ENCODE assay signal across 24 cellular contexts in genomic region chr7:127484954-127485353, GRCh38.
A peak's percentile ranks its signal among the peaks of the same experiment; 100 is the strongest.
DNase-seq lines count a peak whose midpoint lies in the region; ATAC-seq and TF ChIP-seq lines count a peak whose summit lies in the region.
"Had no signal": no experiment of that assay in that cellular context is flagged by ENCODE, and none has a peak within 500 bp of the region (broad histone marks: within the 10 kb centered on the region; RNA-seq: fewer than 3 reads in every experiment).

No MANE protein-coding gene starts in this region.

- no peaks in the 10 kb centered on the region; the same call in 1 of the 2 replicates for H3K27me3 ChIP-seq in BE2C
- H3K27me3 ChIP-seq: Peyer's patch had no signal

- intact Hi-C loops in activated CD4-positive, alpha-beta T cell treated with anti-CD3 and anti-CD28 coated beads for 36 hours (cut with DNase I, micrococcal nuclease), result no loop called here
- intact Hi-C loops in activated T-helper 2 cell treated with anti-CD3 and anti-CD28 coated beads, Interferon-gamma antibody, Interleukin-2, Interleukin-4, amounts not matched to agents 10 μg/mL and 5 μg/mL and 100 μg/mL, durations not matched to agents 14 hours and 24 hours and 36 hours (cut with micrococcal nuclease), result no loop called here

- POLR2A ChIA-PET in activated CD4-positive, alpha-beta T cell treated with anti-CD3 and anti-CD28 coated beads for 36 hours (lab: Charles Lee), result no interaction called here

- no peaks in the 10 kb centered on the region for H3K4me1 ChIP-seq in BE2C
- H3K4me1 ChIP-seq: Peyer's patch, SJSA1 had no signal

- ATAC-seq in activated CD4-positive, alpha-beta T cell treated with anti-CD3 and anti-CD28 coated beads for 36 hours, result no peak
- no peak for ATAC-seq in effector memory CD8-positive, alpha-beta T cell (replicated peaks)
- no peak for ATAC-seq in GM18505 (IDR thresholded peaks at IDR 0.05; ENCODE audit: unreplicated experiment)
- ATAC-seq: GM12878 had no signal

- TF ChIP-seq POLR2A in GM18505 (IDR thresholded peaks at IDR 0.05; ENCODE audit: borderline replicate concordance, extremely low read depth, insufficient read depth, insufficient read length), result no peak

- CTCF ChIA-PET in activated CD4-positive, alpha-beta T cell treated with anti-CD3 and anti-CD28 coated beads for 36 hours (lab: Charles Lee), result interaction anchor here (0.7 to 1.7 kb wide), 3 partner anchors 11 to 135 kb away, joined by 3 to 5 read pairs (median 3); no protein-coding TSS in a partner anchor

- H3K27me3 Mint-ChIP-seq in activated CD4-positive, alpha-beta T cell treated with anti-CD3 and anti-CD28 coated beads for 36 hours, result no peaks in the 10 kb centered on the region
- H3K27me3 Mint-ChIP-seq in effector memory CD8-positive, alpha-beta T cell, result peaks cover 27 to 45% of the 10 kb centered on the region in 2 donors
- peaks cover 17% of the 10 kb centered on the region for H3K27me3 Mint-ChIP-seq in activated T-helper 2 cell treated with anti-CD3 and anti-CD28 coated beads, Interferon-gamma antibody, Interleukin-2, Interleukin-4, amounts not matched to agents 10 μg/mL and 5 μg/mL and 100 μg/mL, durations not matched to agents 14 hours and 24 hours and 36 hours (ENCODE audit: low read depth)

- H3K27ac ChIP-seq in SK-N-MC, result 0 out of 2 replicates have a peak overlapping the region, but pooled peaks have one; percentile 22
- H3K27ac ChIP-seq: 22Rv1, GM23248, HL-60, Peyer's patch, SJSA1 had no signal

- no peak overlapping the region for H3K9ac ChIP-seq in SK-N-MC (ENCODE audit: insufficient read length)
- H3K9ac ChIP-seq: GM23248 had no signal

- peak overlapping the region; percentile 5 for H3K4me3 Mint-ChIP-seq in activated CD4-positive, alpha-beta T cell treated with anti-CD3 and anti-CD28 coated beads for 36 hours
- H3K4me3 Mint-ChIP-seq in effector memory CD8-positive, alpha-beta T cell, result peak overlapping the region; percentile 40 to 59
- H3K4me3 Mint-ChIP-seq in activated T-helper 2 cell treated with anti-CD3 and anti-CD28 coated beads, Interferon-gamma antibody, Interleukin-2, Interleukin-4, amounts not matched to agents 10 μg/mL and 5 μg/mL and 100 μg/mL, durations not matched to agents 14 hours and 24 hours and 36 hours (ENCODE audit: low read depth), result no peak overlapping the region

- TF ChIP-seq CTCF in BE2C (IDR thresholded peaks at IDR 0.05; ENCODE audit: low read depth, low read length), result no peak

- no peak overlapping the region for H3K27ac Mint-ChIP-seq in activated CD4-positive, alpha-beta T cell treated with anti-CD3 and anti-CD28 coated beads for 36 hours
- no peak overlapping the region for H3K27ac Mint-ChIP-seq in effector memory CD8-positive, alpha-beta T cell
- no peak overlapping the region for H3K27ac Mint-ChIP-seq in activated T-helper 2 cell treated with anti-CD3 and anti-CD28 coated beads, Interferon-gamma antibody, Interleukin-2, Interleukin-4, amounts not matched to agents 10 μg/mL and 5 μg/mL and 100 μg/mL, durations not matched to agents 14 hours and 24 hours and 36 hours

- H3K36me3 ChIP-seq in BE2C (no peaks in the 10 kb centered on the region), SK-N-MC (ENCODE audit: insufficient read depth, low read length) (no peaks in the 10 kb centered on the region)
- H3K36me3 ChIP-seq: HAP-1, Peyer's patch, SJSA1 had no signal

- H3K4me3 ChIP-seq in BE2C (ENCODE audit: low read depth, low read length), result peak overlapping the region; percentile 7; the same call in 1 of the 2 replicates
- peak overlapping the region; percentile 47 for H3K4me3 ChIP-seq in SK-N-MC
- H3K4me3 ChIP-seq: GM12878, GM23248, HAP-1, Peyer's patch, SJSA1 had no signal

- no peak for DNase-seq in activated CD4-positive, alpha-beta T cell treated with anti-CD3 and anti-CD28 coated beads for 36 hours
- DNase-seq in activated CD4-positive, alpha-beta T cell treated with anti-CD3 and anti-CD28 coated beads, Interleukin-2, amount 50 U/mL, for 48 hours, result no peak
- no peak for DNase-seq in BE2C
- no peak for DNase-seq in SK-N-MC (ENCODE audit: low read depth, low spot score)
- no peak for DNase-seq in effector memory CD8-positive, alpha-beta T cell
- DNase-seq in NCI-H82 (lab: John Stamatoyannopoulos, UW), result no peak
- DNase-seq in activated T-helper 2 cell treated with anti-CD3 and anti-CD28 coated beads, Interferon-gamma antibody, Interleukin-2, Interleukin-4, amounts not matched to agents 10 μg/mL and 5 μg/mL and 100 μg/mL, durations not matched to agents 14 hours and 24 hours and 36 hours (ENCODE audit: low spot score), result no peak
- DNase-seq: Calu3; EL; GM23248; IMR-90; NCI-H1048; NCI-H146; NCI-H2081; NCI-H2171 treated with DMSO at 0.1 percent for 48 hours; NCI-H446; NK-92 treated with Interleukin-12 subunit alpha and Interleukin-12 subunit beta, amount 100 ng/mL, for 24 hours; Peyer's patch had no signal

- H3K9me3 Mint-ChIP-seq in activated CD4-positive, alpha-beta T cell treated with anti-CD3 and anti-CD28 coated beads for 36 hours (ENCODE audit: low read depth), result no peaks in the 10 kb centered on the region
- no peaks in the 10 kb centered on the region for H3K9me3 Mint-ChIP-seq in effector memory CD8-positive, alpha-beta T cell
- no peaks in the 10 kb centered on the region for H3K9me3 Mint-ChIP-seq in activated T-helper 2 cell treated with anti-CD3 and anti-CD28 coated beads, Interferon-gamma antibody, Interleukin-2, Interleukin-4, amounts not matched to agents 10 μg/mL and 5 μg/mL and 100 μg/mL, durations not matched to agents 14 hours and 24 hours and 36 hours

- no peaks in the 10 kb centered on the region for H3K36me3 Mint-ChIP-seq in activated CD4-positive, alpha-beta T cell treated with anti-CD3 and anti-CD28 coated beads for 36 hours (ENCODE audit: low read depth)
- H3K36me3 Mint-ChIP-seq in effector memory CD8-positive, alpha-beta T cell (ENCODE audit: insufficient read depth), result no peaks in the 10 kb centered on the region
- no peaks in the 10 kb centered on the region for H3K36me3 Mint-ChIP-seq in activated T-helper 2 cell treated with anti-CD3 and anti-CD28 coated beads, Interferon-gamma antibody, Interleukin-2, Interleukin-4, amounts not matched to agents 10 μg/mL and 5 μg/mL and 100 μg/mL, durations not matched to agents 14 hours and 24 hours and 36 hours (ENCODE audit: low read depth)

- H3K9me3 ChIP-seq in BE2C (no peaks in the 10 kb centered on the region), SK-N-MC (ENCODE audit: low read depth, low read length) (no peaks in the 10 kb centered on the region)
- H3K9me3 ChIP-seq: HAP-1, Peyer's patch, SJSA1 had no signal

- H3K4me1 Mint-ChIP-seq in activated CD4-positive, alpha-beta T cell treated with anti-CD3 and anti-CD28 coated beads for 36 hours, result peaks cover 9% of the 10 kb centered on the region
- H3K4me1 Mint-ChIP-seq in effector memory CD8-positive, alpha-beta T cell (ENCODE audit: low read depth in 2 of 2), result peaks cover 5 to 7% of the 10 kb centered on the region in 2 donors
- H3K4me1 Mint-ChIP-seq in activated T-helper 2 cell treated with anti-CD3 and anti-CD28 coated beads, Interferon-gamma antibody, Interleukin-2, Interleukin-4, amounts not matched to agents 10 μg/mL and 5 μg/mL and 100 μg/mL, durations not matched to agents 14 hours and 24 hours and 36 hours (ENCODE audit: low read depth), result peaks cover 4% of the 10 kb centered on the region
